8 cellular contexts compared by ENCODE assay signal in genomic region chr10:90148121-90148855, GRCh38.
DNase-seq lines count a peak whose midpoint lies in the region; ATAC-seq and TF ChIP-seq lines count a peak whose summit lies in the region.

No MANE protein-coding gene starts in this region.

- no peak overlapping the region for H3K27ac ChIP-seq in effector memory CD4-positive, alpha-beta T cell (ENCODE audit: insufficient read depth, low read length, poor library complexity, severe bottlenecking)

- H3K27me3 ChIP-seq in GM06990 (replicated peaks; ENCODE audit: control insufficient read depth, insufficient read depth, low read length) = no peaks in the 10 kb centered on the region
- no peaks in the 10 kb centered on the region for H3K27me3 ChIP-seq in effector memory CD4-positive, alpha-beta T cell (replicated peaks; ENCODE audit: control insufficient read depth, insufficient read depth, low read length, poor library complexity, severe bottlenecking)

- H3K36me3 ChIP-seq in GM06990 (ENCODE audit: control insufficient read depth, insufficient read depth, low read length) = no peaks in the 10 kb centered on the region
- H3K36me3 ChIP-seq in effector memory CD4-positive, alpha-beta T cell (ENCODE audit: control insufficient read depth, insufficient read depth, low read length) = no peaks in the 10 kb centered on the region

- TF ChIP-seq CTCF in GM06990 (IDR thresholded peaks at IDR 0.05; ENCODE audit: insufficient read depth, low read length, poor library complexity, severe bottlenecking) (peak; percentile 65), astrocyte of the spinal cord (IDR thresholded peaks at IDR 0.05; ENCODE audit: low read depth, low read length) (peak; percentile 71)

- H3K4me1 ChIP-seq in effector memory CD4-positive, alpha-beta T cell (ENCODE audit: control insufficient read depth, insufficient read depth, low read length, poor library complexity, severe bottlenecking) = no peaks in the 10 kb centered on the region

- ATAC-seq in GM21717 (IDR thresholded peaks at IDR 0.05; ENCODE audit: unreplicated experiment) (no peak), esophagus mucosa (no peak)

- H3K9me3 ChIP-seq in effector memory CD4-positive, alpha-beta T cell (ENCODE audit: control insufficient read depth, low read length) = no peaks in the 10 kb centered on the region

- no peak overlapping the region for H3K4me3 ChIP-seq in GM06990 (replicated peaks; ENCODE audit: low read depth, low read length)
- H3K4me3 ChIP-seq in astrocyte of the spinal cord (ENCODE audit: low read depth, low read length) = no peak overlapping the region
- no peak overlapping the region for H3K4me3 ChIP-seq in effector memory CD4-positive, alpha-beta T cell (ENCODE audit: insufficient read depth, low read depth, low read length, poor library complexity, severe bottlenecking)

- DNase-seq in GM06990 (ENCODE audit: extremely low read depth, insufficient read length) = no peak
- peak; percentile 87 for DNase-seq in M059J (ENCODE audit: low read depth)
- DNase-seq in astrocyte of the spinal cord (ENCODE audit: low read depth, low spot score) = peak; percentile 67
- peak; percentile 14 for DNase-seq in myocyte (ENCODE audit: low read depth)
- no peak for DNase-seq in effector CD4-positive, alpha-beta T cell
- DNase-seq in effector memory CD4-positive, alpha-beta T cell = no peak

- in situ Hi-C loops in astrocyte of the spinal cord (cut with HindIII; ENCODE audit: low sequenced_read_pairs) = no loop called here

Comparison
In these comparisons a context has a peak if more than half of its experiments do, and no peak if none do; other contexts are left out.
1. DNase-seq: peak in M059J (single experiment), astrocyte of the spinal cord (single experiment) and myocyte (single experiment); none in GM06990 (single experiment), effector CD4-positive, alpha-beta T cell (single experiment) and effector memory CD4-positive, alpha-beta T cell (0 of 3).